18 cellular contexts compared by ENCODE assay signal in genomic region chr7:25926891-25927625, GRCh38.
DNase-seq lines count a peak whose midpoint lies in the region; FAIRE-seq and TF ChIP-seq lines count a peak whose summit lies in the region.
"Had no signal": no experiment of that assay in that cellular context is flagged by ENCODE, and none has a peak within 500 bp of the region (broad histone marks: within the 10 kb centered on the region; RNA-seq: fewer than 3 reads in every experiment).

No MANE protein-coding gene starts in this region.

- H3K4me1 Mint-ChIP-seq in activated naive CD4-positive, alpha-beta T cell treated with anti-CD3 and anti-CD28 coated beads, Interleukin-2, amount 10 ng/mL, durations not matched to agents 7 days and 5 days: no peaks in the 10 kb centered on the region
- H3K4me1 Mint-ChIP-seq: CD4-positive, alpha-beta memory T cell had no signal

- CTCF ChIA-PET in H1 (lab: Charles Lee; ENCODE audit: partially characterized antibody): interaction anchor here (1.3 kb wide), 1 partner anchor 19 kb away, joined by 4 read pairs; no protein-coding TSS in a partner anchor
- CTCF ChIA-PET in activated naive CD4-positive, alpha-beta T cell treated with anti-CD3 and anti-CD28 coated beads, Interleukin-2, amount 10 ng/mL, durations not matched to agents 7 days and 5 days (lab: Charles Lee): interaction anchor here (0.6 kb wide), 1 partner anchor 358 kb away, joined by 4 read pairs; no protein-coding TSS in a partner anchor

- H2AK5ac ChIP-seq in H1 (ENCODE audit: low read depth, low read length): no peak overlapping the region

- no peak overlapping the region for H3K56ac ChIP-seq in H1 (replicated peaks; ENCODE audit: insufficient read length, low read depth, low read length)

- no peak overlapping the region for H2BK5ac ChIP-seq in H1 (ENCODE audit: low read depth, low read length)

- H3K4me3 ChIP-seq in H1 (ENCODE audit: extremely low read depth in 1 of 4, insufficient read depth in 2 of 4, low read depth in 3 of 4, low read length in 4 of 4): no peak overlapping the region
- H3K4me3 ChIP-seq: SJSA1 had no signal

- no peaks in the 10 kb centered on the region for H3K9me3 ChIP-seq in H1 (ENCODE audit: insufficient read depth in 2 of 2, low read depth in 1 of 2, low read length in 1 of 2)
- H3K9me3 ChIP-seq: SJSA1 had no signal

- H3K79me2 ChIP-seq in H1 (ENCODE audit: control insufficient read depth in 1 of 2, insufficient read depth in 2 of 2, low read length in 2 of 2): no peaks in the 10 kb centered on the region

- H3K4ac ChIP-seq in H1 (replicated peaks; ENCODE audit: insufficient read length, low read depth, low read length): no peak overlapping the region

- H4K8ac ChIP-seq in H1 (ENCODE audit: extremely low read depth, insufficient read depth, low read length): no peak overlapping the region

- no peaks in the 10 kb centered on the region for H3K36me3 ChIP-seq in H1 (ENCODE audit: control insufficient read depth in 2 of 4, insufficient read depth in 4 of 4, low read length in 3 of 4)
- H3K36me3 ChIP-seq: SJSA1 had no signal

- no peak for TF ChIP-seq EP300 in H1 (IDR thresholded peaks at IDR 0.05; ENCODE audit: borderline replicate concordance in 1 of 2, low read depth in 2 of 2, low read length in 2 of 2)

- 80% methylated on average over 7 of the region's 7 CpGs; no CpG with 5 or more reads in 1 of the 2 experiments for WGBS in H1 (ENCODE audit: extremely low coverage in 1 of 2, insufficient coverage in 1 of 2, insufficient read length in 1 of 2, insufficient replicate concordance in 2 of 2, low coverage in 1 of 2, low lambda C conversion rate in 2 of 2, missing lambda C conversion rate in 1 of 2), 2 experiments

- no peak overlapping the region for H3K23ac ChIP-seq in H1 (ENCODE audit: insufficient read length)

- H4K20me1 ChIP-seq in H1 (replicated peaks in 1 of 2; ENCODE audit: control insufficient read depth in 1 of 2, insufficient read depth in 2 of 2, low read length in 2 of 2): no peaks in the 10 kb centered on the region

- H3K9me3 Mint-ChIP-seq in activated naive CD4-positive, alpha-beta T cell treated with anti-CD3 and anti-CD28 coated beads, Interleukin-2, amount 10 ng/mL, durations not matched to agents 7 days and 5 days: no peaks in the 10 kb centered on the region
- H3K9me3 Mint-ChIP-seq: T-cell had no signal

- peaks cover 13% of the 10 kb centered on the region for H3K27me3 Mint-ChIP-seq in activated naive CD4-positive, alpha-beta T cell treated with anti-CD3 and anti-CD28 coated beads, Interleukin-2, amount 10 ng/mL, durations not matched to agents 7 days and 5 days

- TF ChIP-seq RAD21 in H1 (IDR thresholded peaks at IDR 0.05 in 1 of 2, conservative IDR thresholded peaks at IDR 0.05 in 1 of 2; ENCODE audit: low read depth in 2 of 2, low read length in 2 of 2): no peak

- no peak for TF ChIP-seq CTCF in H1 (IDR thresholded peaks at IDR 0.05; ENCODE audit: control extremely low read depth in 1 of 3, insufficient read depth in 1 of 3, low read depth in 1 of 3, low read length in 3 of 3)

- no peak overlapping the region for H2BK120ac ChIP-seq in H1 (replicated peaks; ENCODE audit: low read depth, low read length)

- DNase-seq in Daoy (ENCODE audit: low read depth) (peak; percentile 21), KBM-7 (peak; percentile 64), SK-MEL-5 (ENCODE audit: low read depth, low spot score) (peak; percentile 76), H1 (ENCODE audit: low read depth in 1 of 2, low spot score in 2 of 2) (no peak), NCI-H2171 treated with DMSO at 0.1 percent for 48 hours (lab: John Stamatoyannopoulos, UW) (no peak), NCI-H774 (lab: John Stamatoyannopoulos, UW) (no peak)
- DNase-seq in activated naive CD4-positive, alpha-beta T cell treated with anti-CD3 and anti-CD28 coated beads, Interleukin-2, amount 10 ng/mL, durations not matched to agents 7 days and 5 days: no peak
- DNase-seq: Calu3; CD4-positive, alpha-beta memory T cell; H7; Karpas-422; MM.1S; NCI-H1105 treated with DMSO at 0.1 percent for 48 hours; NCI-H187; NCI-H446; T-cell; T-helper 9 cell had no signal

- H3K36me3 Mint-ChIP-seq in activated naive CD4-positive, alpha-beta T cell treated with anti-CD3 and anti-CD28 coated beads, Interleukin-2, amount 10 ng/mL, durations not matched to agents 7 days and 5 days: no peaks in the 10 kb centered on the region
- H3K36me3 Mint-ChIP-seq: CD4-positive, alpha-beta memory T cell; T-cell had no signal

- no peak overlapping the region for H3K4me2 ChIP-seq in H1 (ENCODE audit: insufficient read depth in 1 of 2, low read depth in 2 of 2, low read length in 2 of 2)

- H3K4me3 Mint-ChIP-seq in activated naive CD4-positive, alpha-beta T cell treated with anti-CD3 and anti-CD28 coated beads, Interleukin-2, amount 10 ng/mL, durations not matched to agents 7 days and 5 days: no peak overlapping the region
- H3K4me3 Mint-ChIP-seq: CD4-positive, alpha-beta memory T cell; T-cell had no signal

- H4K91ac ChIP-seq in H1 (replicated peaks; ENCODE audit: insufficient read length, low read length): no peak overlapping the region

- no peak overlapping the region for H3K18ac ChIP-seq in H1 (ENCODE audit: extremely low read depth, low read length)

- peaks cover 0 to 4% (median 0%) of the 10 kb centered on the region in 4 experiments; a peak in 1 of 7 replicates for H3K4me1 ChIP-seq in H1 (replicated peaks in 1 of 4; ENCODE audit: control insufficient read depth in 3 of 4, insufficient read depth in 4 of 4, low read length in 3 of 4)
- H3K4me1 ChIP-seq: SJSA1 had no signal

- H3K14ac ChIP-seq in H1 (ENCODE audit: insufficient read length): no peak overlapping the region

- no peaks in the 10 kb centered on the region; the same call in 1 of the 2 replicates for H3K23me2 ChIP-seq in H1 (ENCODE audit: low read depth, low read length)

- 0 out of 2 replicates have a peak overlapping the region, but pooled peaks have one; percentile 1 for H2AFZ ChIP-seq in H1 (ENCODE audit: low read length)

- no peak overlapping the region for H3K27ac ChIP-seq in H1 (ENCODE audit: low read depth, low read length)
- H3K27ac ChIP-seq: SJSA1 had no signal

- in situ Hi-C loops in KBM-7 (cut with MboI; ENCODE audit: low pct_unique_long_range_greater_than_20kb, low sequenced_read_pairs) (no loop called here), SK-MEL-5 (cut with HindIII; ENCODE audit: low pct_unique_long_range_greater_than_20kb, low sequenced_read_pairs) (no loop called here)

- H3K9ac ChIP-seq in H1 (replicated peaks in 1 of 4; ENCODE audit: extremely low read depth in 1 of 4, low read depth in 3 of 4, low read length in 3 of 4): no peak overlapping the region

- TF ChIP-seq POLR2A in H1 (IDR thresholded peaks at IDR 0.05; ENCODE audit: control extremely low read depth in 1 of 2, low read depth in 2 of 2, low read length in 2 of 2): no peak

- H2BK12ac ChIP-seq in H1 (ENCODE audit: low read depth, low read length): no peak overlapping the region

- H4K5ac ChIP-seq in H1 (ENCODE audit: insufficient read length, low read depth, low read length): no peak overlapping the region

- no peak overlapping the region for H2BK20ac ChIP-seq in H1 (ENCODE audit: low read length)

- no peak overlapping the region for H3K27ac Mint-ChIP-seq in activated naive CD4-positive, alpha-beta T cell treated with anti-CD3 and anti-CD28 coated beads, Interleukin-2, amount 10 ng/mL, durations not matched to agents 7 days and 5 days
- H3K27ac Mint-ChIP-seq: CD4-positive, alpha-beta memory T cell; T-cell had no signal

- H2BK15ac ChIP-seq in H1 (ENCODE audit: low read length): no peak overlapping the region

- no peaks in the 10 kb centered on the region for H3K79me1 ChIP-seq in H1 (ENCODE audit: low read depth, low read length)

- no peak for FAIRE-seq in H1 (lab: Jason Lieb, UNC)

- POLR2A ChIA-PET in H1 (lab: Charles Lee; ENCODE audit: partially characterized antibody): interaction anchor here (1.3 kb wide), 1 partner anchor 13 kb away, joined by 4 read pairs; no protein-coding TSS in a partner anchor

- H3K27me3 ChIP-seq in H1 (replicated peaks in 1 of 4; ENCODE audit: control insufficient read depth in 3 of 4, extremely low read depth in 1 of 4, insufficient read depth in 3 of 4, low read length in 3 of 4): no peaks in the 10 kb centered on the region
- H3K27me3 ChIP-seq: SJSA1 had no signal

TF ChIP-seq in H1, 55 proteins besides CTCF, POLR2A, EP300 and RAD21 (continues in another document):
- TF ChIP-seq TCF12 (IDR thresholded peaks at IDR 0.05; ENCODE audit: low read depth, low read length) (no peak), SP1 (IDR thresholded peaks at IDR 0.05; ENCODE audit: low read depth, low read length) (no peak), CEBPB (IDR thresholded peaks at IDR 0.05; ENCODE audit: low read depth, low read length) (no peak), CHD2 (IDR thresholded peaks at IDR 0.05; ENCODE audit: low read length) (no peak), ASH2L (IDR thresholded peaks at IDR 0.05; ENCODE audit: low read length) (no peak), HDAC6 (IDR thresholded peaks at IDR 0.05; ENCODE audit: low read depth, low read length) (no peak), NANOG (IDR thresholded peaks at IDR 0.05; ENCODE audit: insufficient read depth, low read depth, low read length, poor library complexity, severe bottlenecking) (no peak), SP4 (IDR thresholded peaks at IDR 0.05; ENCODE audit: low read length) (no peak)

Comparison
In these comparisons a context has a peak if more than half of its experiments do, and no peak if none do; other contexts are left out.
1. DNase-seq: peak in Daoy (single experiment), KBM-7 (single experiment) and SK-MEL-5 (single experiment); none in H1 (0 of 2), NCI-H2171 treated with DMSO at 0.1 percent for 48 hours (single experiment), NCI-H774 (single experiment) and activated naive CD4-positive, alpha-beta T cell treated with anti-CD3 and anti-CD28 coated beads, Interleukin-2, amount 10 ng/mL, durations not matched to agents 7 days and 5 days (single experiment).